In the genomic region with DNA sequence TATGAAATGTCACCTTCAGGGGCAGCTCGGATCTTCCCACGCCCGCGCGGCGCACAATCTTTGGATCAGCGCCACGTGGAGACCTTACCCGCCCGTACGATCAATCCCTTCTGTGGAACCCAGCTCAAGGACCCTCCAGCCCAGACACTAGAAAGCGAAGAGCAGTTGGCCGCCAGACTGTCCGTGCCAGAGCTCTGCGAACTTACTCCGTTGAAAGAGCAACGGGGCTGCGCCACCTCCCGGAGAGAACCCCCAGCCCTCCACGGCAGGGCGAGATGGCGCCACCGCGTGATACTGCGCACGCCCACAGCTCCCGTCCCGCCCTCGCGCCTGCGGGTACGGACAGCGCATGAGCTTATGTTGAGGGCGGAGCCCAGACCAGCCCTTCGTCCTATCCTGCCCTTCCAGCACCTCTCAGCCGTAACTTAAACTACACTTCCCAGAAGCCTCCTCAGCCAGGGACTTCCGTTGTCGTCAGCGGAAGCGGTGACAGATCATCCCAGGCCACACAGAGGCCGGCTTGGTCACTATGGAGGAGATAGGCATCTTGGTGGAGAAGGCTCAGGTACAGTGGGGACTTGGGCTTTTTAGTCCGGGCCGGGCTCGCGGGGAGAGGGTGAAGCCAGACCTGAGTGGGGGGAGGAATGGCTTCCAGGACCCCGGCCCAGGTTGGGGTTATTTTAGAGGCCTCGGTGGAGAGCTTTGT, we compare ENCODE assay signal across 8 cellular contexts. TPM values are rescaled to one million over a fixed set of nuclear protein-coding genes. Genes with fewer than 3 reads are reported as not detected.
DNase-seq lines count a peak whose midpoint lies in the region; ATAC-seq and TF ChIP-seq lines count a peak whose summit lies in the region.

A gene (plus strand): TSS at position 492 of the 706 bp plus-strand sequence. CDS start 38 bp downstream, at position 530.

- H3K4me3 ChIP-seq in fibroblast of pulmonary artery (replicated peaks; ENCODE audit: low read depth, low read length): peak within 1 kb of the TSS; percentile 99

- H3K27ac Mint-ChIP-seq in nephron: peak within 1 kb of the TSS; percentile 95 to 98 (median 97)
- peak within 1 kb of the TSS; percentile 98 for H3K27ac Mint-ChIP-seq in stimulated activated naive CD8-positive, alpha-beta T cell treated with anti-CD3 and anti-CD28 coated beads, Interleukin-15, amount 100 ng/mL, for 72 hours

- H3K9me3 Mint-ChIP-seq in nephron: no peaks in the 10 kb centered on the region
- no peaks in the 10 kb centered on the region for H3K9me3 Mint-ChIP-seq in stimulated activated naive CD8-positive, alpha-beta T cell treated with anti-CD3 and anti-CD28 coated beads, Interleukin-15, amount 100 ng/mL, for 72 hours

- peaks cover 39% of the 10 kb centered on the region for H3K36me3 Mint-ChIP-seq in nephron (ENCODE audit: low read depth)

- peak; percentile 97 for ATAC-seq in stimulated activated naive CD8-positive, alpha-beta T cell treated with anti-CD3 and anti-CD28 coated beads, Interleukin-15, amount 100 ng/mL, for 72 hours

- H3K4me3 Mint-ChIP-seq in nephron: peak within 1 kb of the TSS; percentile 98 to 99 (median 99)
- peak within 1 kb of the TSS; percentile 95 to 97 for H3K4me3 Mint-ChIP-seq in stimulated activated naive CD8-positive, alpha-beta T cell treated with anti-CD3 and anti-CD28 coated beads, Interleukin-15, amount 100 ng/mL, for 72 hours

- TF ChIP-seq CTCF in fibroblast of pulmonary artery (IDR thresholded peaks at IDR 0.05; ENCODE audit: low read length, missing control alignments) (peak; percentile 77), nephron (IDR thresholded peaks at IDR 0.05; ENCODE audit: unreplicated experiment in 3 of 3) (peak; percentile 67 to 86 (median 73))

- TF ChIP-seq POLR2A in Raji (IDR thresholded peaks at IDR 0.05; ENCODE audit: insufficient read depth, low read depth, low read length): peak; percentile 79

- H3K4me1 Mint-ChIP-seq in nephron: peaks cover 28% of the 10 kb centered on the region
- peaks cover 71% of the 10 kb centered on the region for H3K4me1 Mint-ChIP-seq in stimulated activated naive CD8-positive, alpha-beta T cell treated with anti-CD3 and anti-CD28 coated beads, Interleukin-15, amount 100 ng/mL, for 72 hours

- no peaks in the 10 kb centered on the region for H3K27me3 Mint-ChIP-seq in nephron (ENCODE audit: low read depth)
- no peaks in the 10 kb centered on the region for H3K27me3 Mint-ChIP-seq in stimulated activated naive CD8-positive, alpha-beta T cell treated with anti-CD3 and anti-CD28 coated beads, Interleukin-15, amount 100 ng/mL, for 72 hours

- DNase-seq in ELF-1 (ENCODE audit: low read depth, low spot score) (peak; percentile 100), H4 (ENCODE audit: low spot score) (peak; percentile 99), LoVo (ENCODE audit: low spot score) (peak; percentile 98), fibroblast of pulmonary artery (ENCODE audit: low read depth) (peak; percentile 99)
- DNase-seq in activated effector memory CD4-positive, alpha-beta T cell treated with Interleukin-2 at 50 U/mL for 16 hours: peak; percentile 99
- DNase-seq in stimulated activated naive CD8-positive, alpha-beta T cell treated with anti-CD3 and anti-CD28 coated beads, Interleukin-15, amount 100 ng/mL, for 72 hours: peak; percentile 99

RNA-seq across cellular contexts. Expression of the gene that starts here (rescaled TPM):
- total RNA-seq in H4 (2014; rRNA removed; shearing (Covaris generic)): 263 and 299 TPM in 2 replicates

Comparison
In these comparisons a context has a peak if more than half of its experiments do, and no peak if none do; other contexts are left out.
1. Peak in every context shown above with its lines: DNase-seq, ATAC-seq and H3K4me3 ChIP-seq.